ENCODE assay signal across 2 cellular contexts in genomic region chr1:9942399-9942938, GRCh38.
A peak's percentile ranks its signal among the peaks of the same experiment; 100 is the strongest.
TF ChIP-seq lines count a peak whose summit lies in the region.

No MANE protein-coding gene starts in this region.

TF ChIP-seq in GM12891, 5 proteins besides CTCF, POLR2A, EP300 and RAD21:
- no peak for TF ChIP-seq SPI1 (IDR thresholded peaks at IDR 0.05; ENCODE audit: low read depth, low read length)
- TF ChIP-seq TAF1 (IDR thresholded peaks at IDR 0.05; ENCODE audit: low read depth, low read length) = no peak
- TF ChIP-seq POU2F2 (IDR thresholded peaks at IDR 0.05; ENCODE audit: low read depth, low read length) = no peak
- TF ChIP-seq POLR2AphosphoS5 (IDR thresholded peaks at IDR 0.05; ENCODE audit: low read depth, low read length) = no peak
- TF ChIP-seq PAX5 (IDR thresholded peaks at IDR 0.05; ENCODE audit: insufficient read depth, low read length, severe bottlenecking) = no peak

TF ChIP-seq in GM12878, 131 proteins besides CTCF, POLR2A, EP300 and RAD21 (continues in another document):
- TF ChIP-seq RCOR1 (conservative IDR thresholded peaks at IDR 0.05; ENCODE audit: low read depth, low read length) = 0 out of 2 replicates have a peak, but pooled peaks have one; percentile 34
- no peak for TF ChIP-seq BHLHE40 (IDR thresholded peaks at IDR 0.05; ENCODE audit: borderline replicate concordance in 1 of 2, low read depth in 2 of 2, low read length in 1 of 2)
- TF ChIP-seq ZBTB33 (IDR thresholded peaks at IDR 0.05) = no peak
- TF ChIP-seq SMARCA5 (IDR thresholded peaks at IDR 0.05) = peak; percentile 54; the same call in 1 of the 2 replicates
- no peak for TF ChIP-seq SREBF2 (IDR thresholded peaks at IDR 0.05; ENCODE audit: low read length)
- TF ChIP-seq CHD4 (IDR thresholded peaks at IDR 0.05) = no peak
- no peak for TF ChIP-seq YY1 (IDR thresholded peaks at IDR 0.05; ENCODE audit: low read depth, low read length)
- no peak for TF ChIP-seq ETV6 (conservative IDR thresholded peaks at IDR 0.05 in 1 of 2, IDR thresholded peaks at IDR 0.05 in 1 of 2; ENCODE audit: borderline replicate concordance in 1 of 2, low read depth in 1 of 2)
- TF ChIP-seq LARP7 (IDR thresholded peaks at IDR 0.05) = no peak
- TF ChIP-seq SMAD5 (IDR thresholded peaks at IDR 0.05; ENCODE audit: low read depth) = no peak
- no peak for TF ChIP-seq IRF3 (IDR thresholded peaks at IDR 0.05)
- no peak for TF ChIP-seq RB1 (IDR thresholded peaks at IDR 0.05; ENCODE audit: borderline replicate concordance)
- no peak for TF ChIP-seq NR2C1 (IDR thresholded peaks at IDR 0.05)
- no peak for TF ChIP-seq CHD1 (IDR thresholded peaks at IDR 0.05; ENCODE audit: low read depth, low read length)
- TF ChIP-seq EED (IDR thresholded peaks at IDR 0.05; ENCODE audit: low read depth) = no peak
- TF ChIP-seq POLR2AphosphoS5 (IDR thresholded peaks at IDR 0.05; ENCODE audit: low read length) = no peak
- TF ChIP-seq IRF4 (IDR thresholded peaks at IDR 0.05; ENCODE audit: low read depth, low read length) = no peak
- TF ChIP-seq KDM1A (IDR thresholded peaks at IDR 0.05; ENCODE audit: borderline replicate concordance) = no peak
- no peak for TF ChIP-seq SMAD1 (IDR thresholded peaks at IDR 0.05; ENCODE audit: low read depth, partially characterized antibody)
- TF ChIP-seq RBBP5 (conservative IDR thresholded peaks at IDR 0.05) = no peak
- no peak for TF ChIP-seq RELA (IDR thresholded peaks at IDR 0.05; ENCODE audit: borderline replicate concordance, partially characterized antibody)
- TF ChIP-seq TBL1XR1 (IDR thresholded peaks at IDR 0.05; ENCODE audit: low read depth, low read length) = no peak
- no peak for TF ChIP-seq JUND (IDR thresholded peaks at IDR 0.05; ENCODE audit: low read depth, low read length)
- no peak for TF ChIP-seq TCF12 (IDR thresholded peaks at IDR 0.05; ENCODE audit: low read depth, low read length)
- peak; percentile 59 for TF ChIP-seq RUNX3 (IDR thresholded peaks at IDR 0.05; ENCODE audit: low read length)
- TF ChIP-seq HDGF (IDR thresholded peaks at IDR 0.05) = no peak
- TF ChIP-seq ZBED1 (IDR thresholded peaks at IDR 0.05; ENCODE audit: borderline replicate concordance) = no peak
- no peak for TF ChIP-seq SRF (IDR thresholded peaks at IDR 0.05; ENCODE audit: low read depth in 2 of 2, low read length in 2 of 2)
- TF ChIP-seq PKNOX1 (IDR thresholded peaks at IDR 0.05) = peak; percentile 13; the same call in 1 of the 2 replicates
- no peak for TF ChIP-seq NRF1 (conservative IDR thresholded peaks at IDR 0.05; ENCODE audit: low read depth, low read length)
- no peak for TF ChIP-seq ZNF217 (IDR thresholded peaks at IDR 0.05)
- TF ChIP-seq E2F8 (IDR thresholded peaks at IDR 0.05; ENCODE audit: low read depth, partially characterized antibody) = no peak
- TF ChIP-seq SMC3 (IDR thresholded peaks at IDR 0.05; ENCODE audit: borderline replicate concordance, low read length) = peak; percentile 75
- TF ChIP-seq GATAD2B (conservative IDR thresholded peaks at IDR 0.05; ENCODE audit: low read depth) = no peak
- no peak for TF ChIP-seq ZNF622 (IDR thresholded peaks at IDR 0.05)
- 0 out of 2 replicates have a peak, but pooled peaks have one; percentile 53 for TF ChIP-seq MEF2A (IDR thresholded peaks at IDR 0.05; ENCODE audit: insufficient read depth, low read depth, low read length)
- 0 out of 2 replicates have a peak, but pooled peaks have one; percentile 12 for TF ChIP-seq SIN3A (IDR thresholded peaks at IDR 0.05; ENCODE audit: low read depth, low read length)
- TF ChIP-seq PRDM15 (CRISPR knock-in tag; IDR thresholded peaks at IDR 0.05) = no peak
- TF ChIP-seq NKRF (conservative IDR thresholded peaks at IDR 0.05) = no peak
- TF ChIP-seq USF2 (IDR thresholded peaks at IDR 0.05; ENCODE audit: borderline replicate concordance, low read depth, low read length) = no peak
- TF ChIP-seq REST (IDR thresholded peaks at IDR 0.05; ENCODE audit: low read depth, low read length) = no peak
- 0 out of 2 replicates have a peak, but pooled peaks have one; percentile 18 for TF ChIP-seq CREB1 (IDR thresholded peaks at IDR 0.05; ENCODE audit: low read depth)
- no peak for TF ChIP-seq TARDBP (IDR thresholded peaks at IDR 0.05; ENCODE audit: borderline replicate concordance)
